25 cellular contexts compared by ENCODE assay signal in genomic region chr15:40823572-40824343, GRCh38. TPM values are rescaled to one million over a fixed set of nuclear protein-coding genes. Genes with fewer than 3 reads are reported as not detected.
DNase-seq lines count a peak whose midpoint lies in the region; ATAC-seq and TF ChIP-seq lines count a peak whose summit lies in the region.
"Had no signal": no experiment of that assay in that cellular context is flagged by ENCODE, and none has a peak within 500 bp of the region (broad histone marks: within the 10 kb centered on the region; RNA-seq: fewer than 3 reads in every experiment).

No MANE protein-coding gene starts in this region.

- H2AK5ac ChIP-seq in IMR-90 (ENCODE audit: low read depth, low read length): no peak overlapping the region

- H3K4me2 ChIP-seq in IMR-90 (ENCODE audit: low read depth, low read length): no peak overlapping the region

- H3K27ac Mint-ChIP-seq in effector memory CD8-positive, alpha-beta T cell: no peak overlapping the region

- no peak overlapping the region for H3K23ac ChIP-seq in IMR-90 (ENCODE audit: low read depth, low read length)

- H3K4me3 Mint-ChIP-seq in effector memory CD8-positive, alpha-beta T cell: no peak overlapping the region
- H3K4me3 Mint-ChIP-seq: central memory CD8-positive, alpha-beta T cell had no signal

- no peak overlapping the region for H4K5ac ChIP-seq in IMR-90 (ENCODE audit: low read depth, low read length)

- no peak overlapping the region for H3K56ac ChIP-seq in IMR-90 (ENCODE audit: extremely low read depth, insufficient read depth, low read length)

- H3K79me1 ChIP-seq in IMR-90 (ENCODE audit: low read depth in 1 of 2, low read length in 2 of 2): no peaks in the 10 kb centered on the region

- no peak for TF ChIP-seq POLR2A in IMR-90 (IDR thresholded peaks at IDR 0.05; ENCODE audit: low read depth, low read length)

- H3K36me3 Mint-ChIP-seq in effector memory CD8-positive, alpha-beta T cell (ENCODE audit: insufficient read depth): no peaks in the 10 kb centered on the region

- ATAC-seq in IMR-90 (ENCODE audit: low read depth) (no peak), mucosa of descending colon (peak; percentile 68), HG03432 (IDR thresholded peaks at IDR 0.05; ENCODE audit: unreplicated experiment) (no peak)
- no peak for ATAC-seq in effector memory CD8-positive, alpha-beta T cell (replicated peaks)
- ATAC-seq: left ventricle myocardium superior had no signal

- in situ Hi-C loops in IMR-90 (cut with MboI; ENCODE audit: low sequenced_read_pairs): no loop called here

- H3K36me3 ChIP-seq in IMR-90 (ENCODE audit: control insufficient read depth, insufficient read depth, low read length): no peaks in the 10 kb centered on the region
- H3K36me3 ChIP-seq in mucosa of descending colon (ENCODE audit: low read depth): no peaks in the 10 kb centered on the region
- H3K36me3 ChIP-seq: vagina had no signal

- no peaks in the 10 kb centered on the region for H3K4me1 Mint-ChIP-seq in effector memory CD8-positive, alpha-beta T cell (ENCODE audit: low read depth in 2 of 2)
- H3K4me1 Mint-ChIP-seq: central memory CD8-positive, alpha-beta T cell had no signal

- H4K20me1 ChIP-seq in IMR-90 (ENCODE audit: insufficient read depth, low read length): no peaks in the 10 kb centered on the region; the same call in 1 of the 2 replicates

- H2BK20ac ChIP-seq in IMR-90 (ENCODE audit: low read depth, low read length): no peak overlapping the region

- no peak overlapping the region for H2BK15ac ChIP-seq in IMR-90 (ENCODE audit: low read depth, low read length)

- H4K91ac ChIP-seq in IMR-90 (ENCODE audit: insufficient read depth, low read depth, low read length): no peak overlapping the region

- no peak overlapping the region for H2AK9ac ChIP-seq in IMR-90 (replicated peaks; ENCODE audit: low read depth, low read length, poor library complexity)

- no peak overlapping the region for H3K27ac ChIP-seq in IMR-90 (ENCODE audit: insufficient read depth, low read length)
- H3K27ac ChIP-seq: C4-2B, RWPE1, vagina had no signal

- no peak overlapping the region for H3K18ac ChIP-seq in IMR-90 (ENCODE audit: low read depth, low read length)

- H3K9me3 Mint-ChIP-seq in effector memory CD8-positive, alpha-beta T cell: no peaks in the 10 kb centered on the region
- H3K9me3 Mint-ChIP-seq: central memory CD8-positive, alpha-beta T cell had no signal

- peaks cover 11% of the 10 kb centered on the region for H3K4me1 ChIP-seq in IMR-90 (ENCODE audit: control insufficient read depth, insufficient read depth, low read length)
- peaks cover 22% of the 10 kb centered on the region for H3K4me1 ChIP-seq in mucosa of descending colon (ENCODE audit: low read depth)
- H3K4me1 ChIP-seq: vagina had no signal

- no peak overlapping the region for H2BK5ac ChIP-seq in IMR-90 (ENCODE audit: low read depth, low read length, poor library complexity, severe bottlenecking)

- CTCF ChIA-PET in IMR-90 (lab: Yijun Ruan, JAX): no interaction called here

- H2BK120ac ChIP-seq in IMR-90 (ENCODE audit: low read depth, low read length): no peak overlapping the region

- H4K8ac ChIP-seq in IMR-90 (ENCODE audit: low read depth in 2 of 2, low read length in 2 of 2): no peak overlapping the region

- H3K9me3 ChIP-seq in IMR-90 (ENCODE audit: control insufficient read depth, insufficient read depth, low read length) (no peaks in the 10 kb centered on the region), mucosa of descending colon (no peaks in the 10 kb centered on the region)
- H3K9me3 ChIP-seq: vagina had no signal

- no peak overlapping the region for H3K9ac ChIP-seq in IMR-90 (ENCODE audit: low read depth, low read length)

- peaks cover 6% of the 10 kb centered on the region; the same call in 1 of the 2 replicates for H3K27me3 ChIP-seq in IMR-90 (ENCODE audit: control insufficient read depth, insufficient read depth, low read length)
- H3K27me3 ChIP-seq: vagina had no signal

- POLR2A ChIA-PET in IMR-90 (lab: Charles Lee; ENCODE audit: unreplicated experiment): no interaction called here

- H3K9me1 ChIP-seq in IMR-90 (ENCODE audit: insufficient read depth, low read length): peaks cover 5% of the 10 kb centered on the region

- no peak overlapping the region for H3K4me3 ChIP-seq in IMR-90 (ENCODE audit: insufficient read depth, low read depth, low read length)
- no peak overlapping the region for H3K4me3 ChIP-seq in mucosa of descending colon
- H3K4me3 ChIP-seq: vagina had no signal

- TF ChIP-seq CTCF in IMR-90 (conservative IDR thresholded peaks at IDR 0.05; ENCODE audit: low read depth, low read length) (no peak), mucosa of descending colon (IDR thresholded peaks at IDR 0.05) (no peak)

- no peak overlapping the region for H3K14ac ChIP-seq in IMR-90 (replicated peaks; ENCODE audit: low read depth, low read length)

- no TSS peak for BruUV-seq in IMR-90 (replicated peaks; lab: Mats Ljungman, UMichigan)

- no CpG with 5 or more reads among the region's 1 CpG for WGBS in IMR-90 (ENCODE audit: extremely low coverage in 2 of 2, insufficient read length in 1 of 2), 2 experiments

- no peak overlapping the region for H2AFZ ChIP-seq in IMR-90 (replicated peaks; ENCODE audit: low read length, poor library complexity)

- intact Hi-C loops in IMR-90 (cut with micrococcal nuclease): no loop called here
- intact Hi-C loops in mucosa of descending colon (cut with DNase I, micrococcal nuclease): no loop called here

- no peak overlapping the region for H3K4ac ChIP-seq in IMR-90 (ENCODE audit: low read depth, low read length)

- H3K27me3 Mint-ChIP-seq in effector memory CD8-positive, alpha-beta T cell: peaks cover 8 to 19% of the 10 kb centered on the region in 2 donors

- no peak for TF ChIP-seq RAD21 in IMR-90 (IDR thresholded peaks at IDR 0.05; ENCODE audit: low read length)

- dilution Hi-C loops in IMR-90 (cut with HindIII; ENCODE audit: low sequenced_read_pairs, unreplicated experiment): no loop called here

- peak; percentile 28 for DNase-seq in SKM-1 treated with dmso at 0.1 percent for 144 hours (lab: John Stamatoyannopoulos, UW; ENCODE audit: unreplicated experiment)
- no peak for DNase-seq in SKM-1 (lab: John Stamatoyannopoulos, UW; ENCODE audit: unreplicated experiment)
- no peak for DNase-seq in IMR-90
- peak; percentile 20 for DNase-seq in RKO (ENCODE audit: low spot score)
- DNase-seq in mucosa of descending colon: no peak
- DNase-seq in effector memory CD8-positive, alpha-beta T cell: no peak
- no peak for DNase-seq in activated CD8-positive, alpha-beta memory T cell treated with anti-CD3 and anti-CD28 coated beads, Interleukin-2, amount 50 U/mL, for 4 hours
- DNase-seq: ACHN; activated CD4-positive, alpha-beta T cell treated with anti-CD3 and anti-CD28 coated beads for 48 hours; activated gamma-delta T cell treated with Interleukin-2 at 50 U/mL for 16 hours; DMS 273 treated with DMSO at 0.1 percent for 48 hours; effector CD4-positive, alpha-beta T cell; left ventricle myocardium superior; MM.1S; stimulated activated CD4-positive, alpha-beta T cell treated with anti-CD3 and anti-CD28 coated beads, Interleukin-4, amount 100 ng/mL, for 4 hours had no signal

TF ChIP-seq in IMR-90, 13 proteins besides CTCF, POLR2A, EP300 and RAD21:
- TF ChIP-seq ELK1 (IDR thresholded peaks at IDR 0.05; ENCODE audit: borderline replicate concordance, low read depth, low read length) (no peak), CEBPB (IDR thresholded peaks at IDR 0.05; ENCODE audit: low read depth, low read length) (peak; percentile 43)

RNA-seq across cellular contexts. Expression of gene PPP1R14D, which starts 4.8 kb away (rescaled TPM):
- total RNA-seq in IMR-90 (2012; rRNA removed): not detected in 2 replicates
- not detected in 2 replicates for polyA plus RNA-seq in IMR-90 (2012; rRNA removed)
- not detected in 2 replicates for polyA plus RNA-seq in IMR-90 (2012; cell fraction: cytosol; rRNA removed)
- polyA plus RNA-seq in IMR-90 (2012; cell fraction: nucleus; rRNA removed; ENCODE audit: low replicate concordance): not detected in 2 replicates
- 100 to 1,000 TPM in 2 of 3 donors, 10 to 100 TPM in 1; 57.5 to 186 (median 154) TPM for total RNA-seq in mucosa of descending colon
- total RNA-seq: fibroblast of lung, H4, left ventricle myocardium superior, mononuclear cell, pulmonary artery endothelial cell, subcutaneous adipose tissue, vagina had no signal
- polyA plus RNA-seq: fibroblast of lung had no signal

RNA-seq across cellular contexts. Expression of gene DNAJC17, which starts 16.5 kb away (rescaled TPM):
- total RNA-seq in IMR-90 (2012; rRNA removed): 58.3 and 107 TPM in 2 replicates
- 58.6 and 77.1 TPM in 2 replicates for polyA plus RNA-seq in IMR-90 (2012; rRNA removed)
- 36.7 and 109 TPM in 2 replicates for polyA plus RNA-seq in IMR-90 (2012; cell fraction: cytosol; rRNA removed)
- 46.7 and 66.8 TPM in 2 replicates for polyA plus RNA-seq in IMR-90 (2012; cell fraction: nucleus; rRNA removed; ENCODE audit: low replicate concordance)
- total RNA-seq in mucosa of descending colon: 10 to 100 TPM; 29.6 to 47.6 (median 36.5) TPM

RNA-seq across cellular contexts. Expression of gene ZFYVE19, which starts 16.9 kb away (rescaled TPM):
- total RNA-seq in IMR-90 (2012; rRNA removed): 22.6 and 22.8 TPM in 2 replicates
- polyA plus RNA-seq in IMR-90 (2012; rRNA removed): 27.3 and 29.6 TPM in 2 replicates
- polyA plus RNA-seq in IMR-90 (2012; cell fraction: cytosol; rRNA removed): 22.7 and 25.2 TPM in 2 replicates
- 113 and 127 TPM in 2 replicates for polyA plus RNA-seq in IMR-90 (2012; cell fraction: nucleus; rRNA removed; ENCODE audit: low replicate concordance)
- total RNA-seq in mucosa of descending colon: 10 to 100 TPM; 22.2 to 37.5 (median 36.5) TPM

RNA-seq across cellular contexts. Expression of gene SPINT1, which starts 20.1 kb away (rescaled TPM):
- total RNA-seq in IMR-90 (2012; rRNA removed) (0.56 and 0.90 TPM in 2 replicates), mucosa of descending colon (100 to 1,000 TPM; 167 to 415 (median 324) TPM)
- 1.8 and 2.1 TPM in 2 replicates for polyA plus RNA-seq in IMR-90 (2012; rRNA removed)
- polyA plus RNA-seq in IMR-90 (2012; cell fraction: cytosol; rRNA removed): 2.3 and 3.1 TPM in 2 replicates
- polyA plus RNA-seq in IMR-90 (2012; cell fraction: nucleus; rRNA removed; ENCODE audit: low replicate concordance): 2.5 and 5.8 TPM in 2 replicates

RNA-seq across cellular contexts. Expression of gene RHOV, which starts 50.3 kb away (rescaled TPM):
- total RNA-seq in IMR-90 (2012; rRNA removed): not detected in 2 replicates
- 0.07 and 0.10 TPM in 2 replicates for polyA plus RNA-seq in IMR-90 (2012; rRNA removed)
- polyA plus RNA-seq in IMR-90 (2012; cell fraction: cytosol; rRNA removed): 0.05 TPM in 1 of 2 replicates, not detected in the other
- 0.48 and 0.57 TPM in 2 replicates for polyA plus RNA-seq in IMR-90 (2012; cell fraction: nucleus; rRNA removed; ENCODE audit: low replicate concordance)
- total RNA-seq in mucosa of descending colon: 1 to 10 TPM; 1.6 to 6.2 (median 3.5) TPM
- total RNA-seq: fibroblast of lung, left ventricle myocardium superior, mononuclear cell, pulmonary artery endothelial cell, subcutaneous adipose tissue had no signal
- polyA plus RNA-seq: fibroblast of lung had no signal

Comparison
In these comparisons a context has a peak if more than half of its experiments do, and no peak if none do; other contexts are left out.
1. DNase-seq: peak in SKM-1 treated with dmso at 0.1 percent for 144 hours (single experiment) and RKO (single experiment); none in SKM-1 (single experiment), IMR-90 (single experiment), mucosa of descending colon (0 of 3), effector memory CD8-positive, alpha-beta T cell (0 of 3) and activated CD8-positive, alpha-beta memory T cell treated with anti-CD3 and anti-CD28 coated beads, Interleukin-2, amount 50 U/mL, for 4 hours (single experiment).
2. RNA of gene PPP1R14D, which starts 4.8 kb away (total RNA-seq): 57.5 to 186 TPM in mucosa of descending colon; not detected in IMR-90; every median in the first group is over 10 times any median in the second.